In genomic region chr1:207084701-207085180, GRCh38 we compare ENCODE assay signal across 9 cellular contexts. TPM values are rescaled to one million over a fixed set of nuclear protein-coding genes. Genes with fewer than 3 reads are reported as not detected.
DNase-seq lines count a peak whose midpoint lies in the region; ATAC-seq, FAIRE-seq and TF ChIP-seq lines count a peak whose summit lies in the region.
"Had no signal": no experiment of that assay in that cellular context is flagged by ENCODE, and none has a peak within 500 bp of the region (broad histone marks: within the 10 kb centered on the region; RNA-seq: fewer than 3 reads in every experiment).

No MANE protein-coding gene starts in this region.

- H3K36me3 ChIP-seq in gastroesophageal sphincter (peaks cover 0 to 11% of the 10 kb centered on the region in 2 donors), vagina (no peaks in the 10 kb centered on the region)

- FAIRE-seq in RCC 7860 (lab: Jason Lieb, UNC) = peak; percentile 52

- 22 to 40% methylated on average over 3 to 8 of the region's 8 CpGs for WGBS in gastroesophageal sphincter (ENCODE audit: low coverage in 1 of 2), 2 donors

- no peak for TF ChIP-seq EP300 in gastroesophageal sphincter (IDR thresholded peaks at IDR 0.05)

- H3K4me1 ChIP-seq in gastroesophageal sphincter (peaks cover 0 to 5% (median 0%) of the 10 kb centered on the region in 3 donors), vagina (peaks cover 5% of the 10 kb centered on the region)

- peak; percentile 53 for DNase-seq in GM12864 (ENCODE audit: low read depth)
- peak; percentile 94 for DNase-seq in HT-29 (ENCODE audit: low spot score)
- DNase-seq in RCC 7860 (ENCODE audit: low spot score) = peak; percentile 28
- DNase-seq in activated effector memory CD4-positive, alpha-beta T cell treated with Interleukin-2 at 50 U/mL for 16 hours = peak; percentile 15
- peak; percentile 75 for DNase-seq in pons (ENCODE audit: low spot score)
- DNase-seq in vagina (ENCODE audit: extremely low spot score in 2 of 2) = no peak

- intact Hi-C loops in vagina (cut with DNase I) = loop anchor here (10.0 kb wide), 1 partner anchor 310 kb away; no protein-coding TSS in a partner anchor

- H3K4me3 ChIP-seq in GM12864 (ENCODE audit: low read depth, low read length) = no peak overlapping the region
- H3K4me3 ChIP-seq in gastroesophageal sphincter = no peak overlapping the region
- H3K4me3 ChIP-seq in vagina = no peak overlapping the region

- ATAC-seq in gastroesophageal sphincter = no peak

- no peak for TF ChIP-seq POLR2A in gastroesophageal sphincter (IDR thresholded peaks at IDR 0.05)
- TF ChIP-seq POLR2A in vagina (IDR thresholded peaks at IDR 0.05) = no peak

- TF ChIP-seq CTCF in 22Rv1 (IDR thresholded peaks at IDR 0.05) (peak; percentile 83), GM12864 (IDR thresholded peaks at IDR 0.05; ENCODE audit: low read depth, low read length, missing control alignments) (peak; percentile 65), gastroesophageal sphincter (IDR thresholded peaks at IDR 0.05) (peak; percentile 14 to 67 (median 56)), vagina (IDR thresholded peaks at IDR 0.05) (peak in 1 of 3 experiments; percentile 46)

- H3K27me3 ChIP-seq in gastroesophageal sphincter (no peaks in the 10 kb centered on the region), vagina (no peaks in the 10 kb centered on the region)

- no peak overlapping the region for H3K27ac ChIP-seq in 22Rv1
- no peak overlapping the region for H3K27ac ChIP-seq in gastroesophageal sphincter
- H3K27ac ChIP-seq in vagina = no peak overlapping the region

- H3K9me3 ChIP-seq in gastroesophageal sphincter (no peaks in the 10 kb centered on the region), vagina (no peaks in the 10 kb centered on the region)

RNA-seq across cellular contexts. Expression of gene C4BPB, which starts 3.9 kb away (rescaled TPM):
- total RNA-seq in HT-29 (2014; rRNA removed; shearing (Covaris generic)) = 8.4 and 13.7 TPM in 2 replicates
- total RNA-seq in gastroesophageal sphincter (1 to 10 TPM in 2 of 4 donors, not detected in 2; 1.6 to 2.7 TPM), vagina (not detected)
- total RNA-seq: skeletal muscle tissue had no signal

RNA-seq across cellular contexts. Expression of gene C4BPA, which starts 19.3 kb away (rescaled TPM):
- 0.18 and 1.1 TPM in 2 replicates for total RNA-seq in HT-29 (2014; rRNA removed; shearing (Covaris generic))
- total RNA-seq in gastroesophageal sphincter (1 to 10 TPM in 1 of 4 donors, not detected in 3; 3.1 TPM), vagina (not detected)

RNA-seq across cellular contexts. Expression of gene PFKFB2, which starts 31.7 kb away (rescaled TPM):
- 11.6 and 13.9 TPM in 2 replicates for total RNA-seq in HT-29 (2014; rRNA removed; shearing (Covaris generic))
- total RNA-seq in gastroesophageal sphincter (1 to 10 TPM; 3.4 to 6.7 (median 5.3) TPM), vagina (6.9 TPM)

RNA-seq across cellular contexts. Expression of gene YOD1, which starts 33.7 kb away (rescaled TPM):
- 14.3 and 16.2 TPM in 2 replicates for total RNA-seq in HT-29 (2014; rRNA removed; shearing (Covaris generic))
- 10 to 100 TPM in 1 of 4 donors, 1 to 10 TPM in 3; 6.9 to 11.7 (median 8.8) TPM for total RNA-seq in gastroesophageal sphincter
- 25.3 TPM for total RNA-seq in vagina

RNA-seq across cellular contexts. Expression of gene C1orf116, which starts 52.2 kb away (rescaled TPM):
- 45.7 and 47.1 TPM in 2 replicates for total RNA-seq in HT-29 (2014; rRNA removed; shearing (Covaris generic))
- 1 to 10 TPM in 2 of 4 donors, under 1 TPM in 1, not detected in 1; 0.19 to 3.7 (median 1.4) TPM for total RNA-seq in gastroesophageal sphincter
- 11.8 TPM for total RNA-seq in vagina
- total RNA-seq: skeletal muscle tissue had no signal

Comparison
In these comparisons a context has a peak if more than half of its experiments do, and no peak if none do; other contexts are left out.
1. DNase-seq: peak in GM12864 (single experiment), HT-29 (single experiment), RCC 7860 (single experiment), activated effector memory CD4-positive, alpha-beta T cell treated with Interleukin-2 at 50 U/mL for 16 hours (single experiment) and pons (single experiment); none in vagina (0 of 2).